28 cellular contexts compared by ENCODE assay signal in genomic region chr2:142010871-142011270, GRCh38.
"Had no signal": no experiment of that assay in that cellular context is flagged by ENCODE, and none has a peak within 500 bp of the region (broad histone marks: within the 10 kb centered on the region; RNA-seq: fewer than 3 reads in every experiment).

No MANE protein-coding gene starts in this region.

- H3K9me3 ChIP-seq: adrenal gland, body of pancreas, Peyer's patch, SJSA1, SK-N-SH had no signal

- H3K4me3 ChIP-seq: adrenal gland, body of pancreas, Peyer's patch, SJSA1 had no signal

- H3K36me3 ChIP-seq: adrenal gland, Peyer's patch, SJSA1 had no signal

- H3K4me1 ChIP-seq: adrenal gland, body of pancreas, Peyer's patch, SJSA1 had no signal

- H3K27ac ChIP-seq: adrenal gland, body of pancreas, Peyer's patch, SJSA1 had no signal

- H3K27me3 ChIP-seq: adrenal gland, body of pancreas, Peyer's patch, SJSA1 had no signal

- DNase-seq: activated CD4-positive, alpha-beta T cell treated with anti-CD3 and anti-CD28 coated beads, Interleukin-2, amount 10 ng/mL, durations not matched to agents 24 days and 14 days; activated CD4-positive, alpha-beta T cell treated with anti-CD3 and anti-CD28 coated beads, Interleukin-2, amount 50 U/mL, for 4 hours; activated CD8-positive, alpha-beta T cell treated with anti-CD3 and anti-CD28 coated beads for 36 hours; activated effector memory CD4-positive, alpha-beta T cell treated with anti-CD3 and anti-CD28 coated beads, Interleukin-2, amount 50 U/mL, for 16 hours; activated naive CD4-positive, alpha-beta T cell; activated naive CD4-positive, alpha-beta T cell treated with anti-CD3 and anti-CD28 coated beads, Interleukin-2, amount 50 U/mL, for 16 hours; activated naive CD8-positive, alpha-beta T cell treated with anti-CD3 and anti-CD28 coated beads, Interleukin-2, amount 10 ng/mL, durations not matched to agents 7 days and 5 days; activated T-cell treated with anti-CD3 and anti-CD28 coated beads, Interleukin-2, amount 50 U/mL, for 1 hour; activated T-cell treated with anti-CD3 and anti-CD28 coated beads, Interleukin-2, amount 50 U/mL, for 72 hours; adrenal gland; body of pancreas; cerebellar nuclear complex; Kasumi-1; KBM-7; NCI-H1092 treated with DMSO at 0.1 percent for 48 hours; NCI-H1694; NCI-H1930; NCI-H2081 treated with DMSO at 0.1 percent for 48 hours; NCI-H345; NCI-H524 treated with DMSO at 0.1 percent for 48 hours; NCI-H748 treated with DMSO at 0.1 percent for 48 hours; NK-92 treated with Interleukin-12 subunit alpha and Interleukin-12 subunit beta, amount 100 ng/mL, for 24 hours; PC-3; Peyer's patch; RPMI8226; SHP77 treated with DMSO at 0.1 percent for 48 hours; SK-N-SH had no signal

- H3K4me2 ChIP-seq: SK-N-SH had no signal

- H3K9me2 ChIP-seq: SK-N-SH had no signal

- H3K9ac ChIP-seq: SK-N-SH had no signal
